1 cellular context compared by ENCODE assay signal in genomic region chr7:3404490-3404889, GRCh38.
TF ChIP-seq lines count a peak whose summit lies in the region.

No MANE protein-coding gene starts in this region.

TF ChIP-seq in SK-N-SH, 30 proteins besides CTCF, POLR2A, EP300 and RAD21 (continued from another document):
- TF ChIP-seq, protein P1, sequence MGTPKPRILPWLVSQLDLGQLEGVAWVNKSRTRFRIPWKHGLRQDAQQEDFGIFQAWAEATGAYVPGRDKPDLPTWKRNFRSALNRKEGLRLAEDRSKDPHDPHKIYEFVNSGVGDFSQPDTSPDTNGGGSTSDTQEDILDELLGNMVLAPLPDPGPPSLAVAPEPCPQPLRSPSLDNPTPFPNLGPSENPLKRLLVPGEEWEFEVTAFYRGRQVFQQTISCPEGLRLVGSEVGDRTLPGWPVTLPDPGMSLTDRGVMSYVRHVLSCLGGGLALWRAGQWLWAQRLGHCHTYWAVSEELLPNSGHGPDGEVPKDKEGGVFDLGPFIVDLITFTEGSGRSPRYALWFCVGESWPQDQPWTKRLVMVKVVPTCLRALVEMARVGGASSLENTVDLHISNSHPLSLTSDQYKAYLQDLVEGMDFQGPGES (IDR thresholded peaks at IDR 0.05; ENCODE audit: low read depth, low read length): no peak
- no peak for TF ChIP-seq EZH2phosphoT487 (IDR thresholded peaks at IDR 0.05; ENCODE audit: borderline replicate concordance, low read depth)
- peak; percentile 77 for TF ChIP-seq NFIC (IDR thresholded peaks at IDR 0.05; ENCODE audit: borderline replicate concordance)
- no peak for TF ChIP-seq RFX5 (IDR thresholded peaks at IDR 0.05; ENCODE audit: low read length)
- peak; percentile 68 for TF ChIP-seq PBX3 (IDR thresholded peaks at IDR 0.05)
- peak; percentile 73; the same call in 1 of the 2 replicates for TF ChIP-seq FOXJ3 (CRISPR knock-in tag; IDR thresholded peaks at IDR 0.05)
- no peak for TF ChIP-seq MEF2A (IDR thresholded peaks at IDR 0.05; ENCODE audit: borderline replicate concordance, low read depth)
- TF ChIP-seq TAF1 (IDR thresholded peaks at IDR 0.05; ENCODE audit: borderline replicate concordance, low read depth, low read length): no peak
- no peak for TF ChIP-seq GABPA (IDR thresholded peaks at IDR 0.05; ENCODE audit: low read depth)
- peak; percentile 99 for TF ChIP-seq RCOR1 (IDR thresholded peaks at IDR 0.05; ENCODE audit: low read length)
- TF ChIP-seq SMC3 (IDR thresholded peaks at IDR 0.05; ENCODE audit: low read depth, low read length): no peak
- no peak for TF ChIP-seq USF1 (IDR thresholded peaks at IDR 0.05; ENCODE audit: borderline replicate concordance, low read depth)
- TF ChIP-seq SIN3A (IDR thresholded peaks at IDR 0.05; ENCODE audit: borderline replicate concordance, low read depth, low read length): no peak
TF ChIP-seq in SK-N-SH: peak in this region for 12.
